Comparison of ENCODE assay signal across 1 cellular context in the genomic region with DNA sequence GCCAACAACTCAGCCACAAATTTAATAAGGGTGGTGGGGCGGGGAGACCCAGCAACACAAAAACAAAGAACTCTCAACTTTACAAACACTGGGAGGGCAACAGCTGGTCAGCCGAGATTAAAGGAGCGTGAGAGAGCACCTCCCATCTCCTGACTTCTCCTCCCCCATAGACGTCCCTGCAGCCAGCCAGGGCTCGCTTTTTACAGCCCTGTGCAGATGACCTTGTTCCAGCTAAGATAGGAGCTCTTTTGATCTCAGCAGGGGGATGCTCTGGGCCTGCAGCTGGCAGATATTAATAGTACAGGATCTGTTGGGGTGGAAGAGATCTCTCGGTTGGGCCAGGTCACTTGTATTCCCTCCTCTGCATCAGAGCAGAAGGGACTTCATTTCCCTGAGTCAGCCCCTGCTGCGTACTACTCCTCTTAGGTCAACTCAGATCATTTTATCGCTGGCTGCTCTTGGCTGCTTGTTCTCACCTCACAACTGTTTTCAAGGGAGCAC.
TF ChIP-seq lines count a peak whose summit lies in the region.

No MANE protein-coding gene starts in this region.

TF ChIP-seq in HepG2, 621 proteins besides CTCF, POLR2A, EP300 and RAD21 (continued from another document and continues in another):
- 0 out of 2 replicates have a peak, but pooled peaks have one; percentile 40 for TF ChIP-seq ZKSCAN5 (CRISPR knock-in tag; IDR thresholded peaks at IDR 0.05)
- TF ChIP-seq, protein P1, sequence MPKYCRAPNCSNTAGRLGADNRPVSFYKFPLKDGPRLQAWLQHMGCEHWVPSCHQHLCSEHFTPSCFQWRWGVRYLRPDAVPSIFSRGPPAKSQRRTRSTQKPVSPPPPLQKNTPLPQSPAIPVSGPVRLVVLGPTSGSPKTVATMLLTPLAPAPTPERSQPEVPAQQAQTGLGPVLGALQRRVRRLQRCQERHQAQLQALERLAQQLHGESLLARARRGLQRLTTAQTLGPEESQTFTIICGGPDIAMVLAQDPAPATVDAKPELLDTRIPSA (CRISPR knock-in tag; IDR thresholded peaks at IDR 0.05; ENCODE audit: borderline replicate concordance): no peak
- no peak for TF ChIP-seq NAIF1 (CRISPR knock-in tag; IDR thresholded peaks at IDR 0.05; ENCODE audit: borderline replicate concordance)
- peak; percentile 70 for TF ChIP-seq RARA (CRISPR knock-in tag; IDR thresholded peaks at IDR 0.05)
- TF ChIP-seq ZBTB14 (CRISPR knock-in tag; IDR thresholded peaks at IDR 0.05): no peak
- TF ChIP-seq ZNF619 (CRISPR knock-in tag; IDR thresholded peaks at IDR 0.05): no peak
- TF ChIP-seq BORCS8-MEF2B (CRISPR knock-in tag; IDR thresholded peaks at IDR 0.05): peak; percentile 18; the same call in 1 of the 2 replicates
- TF ChIP-seq RBAK (CRISPR knock-in tag; IDR thresholded peaks at IDR 0.05): no peak
- no peak for TF ChIP-seq ZFP41 (CRISPR knock-in tag; IDR thresholded peaks at IDR 0.05; ENCODE audit: borderline replicate concordance)
- no peak for TF ChIP-seq HNRNPL (IDR thresholded peaks at IDR 0.05; ENCODE audit: low read depth, low read length)
- TF ChIP-seq GZF1 (CRISPR knock-in tag; IDR thresholded peaks at IDR 0.05): no peak
- TF ChIP-seq, protein P2, sequence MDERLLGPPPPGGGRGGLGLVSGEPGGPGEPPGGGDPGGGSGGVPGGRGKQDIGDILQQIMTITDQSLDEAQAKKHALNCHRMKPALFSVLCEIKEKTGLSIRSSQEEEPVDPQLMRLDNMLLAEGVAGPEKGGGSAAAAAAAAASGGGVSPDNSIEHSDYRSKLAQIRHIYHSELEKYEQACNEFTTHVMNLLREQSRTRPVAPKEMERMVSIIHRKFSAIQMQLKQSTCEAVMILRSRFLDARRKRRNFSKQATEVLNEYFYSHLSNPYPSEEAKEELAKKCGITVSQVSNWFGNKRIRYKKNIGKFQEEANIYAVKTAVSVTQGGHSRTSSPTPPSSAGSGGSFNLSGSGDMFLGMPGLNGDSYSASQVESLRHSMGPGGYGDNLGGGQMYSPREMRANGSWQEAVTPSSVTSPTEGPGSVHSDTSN (CRISPR knock-in tag; IDR thresholded peaks at IDR 0.05): no peak
- TF ChIP-seq, protein P3, sequence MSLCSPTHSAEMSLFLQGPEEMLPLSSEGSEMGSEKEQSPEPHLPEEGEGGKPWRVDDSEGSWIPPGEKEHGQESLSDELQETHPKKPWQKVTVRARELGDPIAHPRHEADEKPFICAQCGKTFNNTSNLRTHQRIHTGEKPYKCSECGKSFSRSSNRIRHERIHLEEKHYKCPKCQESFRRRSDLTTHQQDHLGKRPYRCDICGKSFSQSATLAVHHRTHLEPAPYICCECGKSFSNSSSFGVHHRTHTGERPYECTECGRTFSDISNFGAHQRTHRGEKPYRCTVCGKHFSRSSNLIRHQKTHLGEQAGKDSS (CRISPR knock-in tag; IDR thresholded peaks at IDR 0.05; ENCODE audit: borderline replicate concordance, low read depth): no peak
- TF ChIP-seq ZNF670 (CRISPR knock-in tag; IDR thresholded peaks at IDR 0.05; ENCODE audit: borderline replicate concordance): no peak
- no peak for TF ChIP-seq ZNF326 (CRISPR knock-in tag; IDR thresholded peaks at IDR 0.05; ENCODE audit: borderline replicate concordance)
- TF ChIP-seq YEATS2 (CRISPR knock-in tag; IDR thresholded peaks at IDR 0.05; ENCODE audit: borderline replicate concordance): no peak
- no peak for TF ChIP-seq AGO1 (IDR thresholded peaks at IDR 0.05; ENCODE audit: low read depth, low read length, poor library complexity, severe bottlenecking)
- TF ChIP-seq ZC3H4 (CRISPR knock-in tag; IDR thresholded peaks at IDR 0.05; ENCODE audit: borderline replicate concordance): no peak
- no peak for TF ChIP-seq MAFG (CRISPR knock-in tag; IDR thresholded peaks at IDR 0.05)
- TF ChIP-seq ETV6 (CRISPR knock-in tag; conservative IDR thresholded peaks at IDR 0.05): 0 out of 2 replicates have a peak, but pooled peaks have one; percentile 33
- no peak for TF ChIP-seq KDM1A (CRISPR knock-in tag; IDR thresholded peaks at IDR 0.05)
- no peak for TF ChIP-seq HINFP (CRISPR knock-in tag; IDR thresholded peaks at IDR 0.05; ENCODE audit: low read depth)
- no peak for TF ChIP-seq PREB (CRISPR knock-in tag; IDR thresholded peaks at IDR 0.05)
- TF ChIP-seq SETDB1 (CRISPR knock-in tag; IDR thresholded peaks at IDR 0.05; ENCODE audit: borderline replicate concordance): no peak
- TF ChIP-seq ZNF572 (CRISPR knock-in tag; IDR thresholded peaks at IDR 0.05): no peak
- TF ChIP-seq ZIK1 (CRISPR knock-in tag; IDR thresholded peaks at IDR 0.05; ENCODE audit: borderline replicate concordance, low read depth): no peak
- no peak for TF ChIP-seq ZNF205 (CRISPR knock-in tag; IDR thresholded peaks at IDR 0.05)
- TF ChIP-seq SATB2 (CRISPR knock-in tag; IDR thresholded peaks at IDR 0.05): no peak
- TF ChIP-seq MATR3 (CRISPR knock-in tag; IDR thresholded peaks at IDR 0.05): no peak
- no peak for TF ChIP-seq AKNA (CRISPR knock-in tag; IDR thresholded peaks at IDR 0.05; ENCODE audit: borderline replicate concordance)
- no peak for TF ChIP-seq IKZF4 (CRISPR knock-in tag; IDR thresholded peaks at IDR 0.05; ENCODE audit: borderline replicate concordance, low read depth, not compliant biosample characterization)
- TF ChIP-seq MEIS1 (CRISPR knock-in tag; IDR thresholded peaks at IDR 0.05; ENCODE audit: borderline replicate concordance): no peak
- TF ChIP-seq, protein P4, sequence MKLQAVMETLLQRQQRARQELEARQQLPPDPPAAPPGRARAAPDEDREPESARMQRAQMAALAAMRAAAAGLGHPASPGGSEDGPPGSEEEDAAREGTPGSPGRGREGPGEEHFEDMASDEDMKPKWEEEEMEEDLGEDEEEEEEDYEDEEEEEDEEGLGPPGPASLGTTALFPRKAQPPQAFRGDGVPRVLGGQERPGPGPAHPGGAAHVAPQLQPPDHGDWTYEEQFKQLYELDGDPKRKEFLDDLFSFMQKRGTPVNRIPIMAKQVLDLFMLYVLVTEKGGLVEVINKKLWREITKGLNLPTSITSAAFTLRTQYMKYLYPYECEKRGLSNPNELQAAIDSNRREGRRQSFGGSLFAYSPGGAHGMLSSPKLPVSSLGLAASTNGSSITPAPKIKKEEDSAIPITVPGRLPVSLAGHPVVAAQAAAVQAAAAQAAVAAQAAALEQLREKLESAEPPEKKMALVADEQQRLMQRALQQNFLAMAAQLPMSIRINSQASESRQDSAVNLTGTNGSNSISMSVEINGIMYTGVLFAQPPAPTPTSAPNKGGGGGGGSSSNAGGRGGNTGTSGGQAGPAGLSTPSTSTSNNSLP (IDR thresholded peaks at IDR 0.05; ENCODE audit: low read depth, low read length): peak; percentile 64; the same call in 1 of the 2 replicates
- TF ChIP-seq RFX1 (IDR thresholded peaks at IDR 0.05): no peak
- no peak for TF ChIP-seq ZNF484 (CRISPR knock-in tag; IDR thresholded peaks at IDR 0.05; ENCODE audit: borderline replicate concordance, low read depth)
- TF ChIP-seq ZSCAN21 (CRISPR knock-in tag; IDR thresholded peaks at IDR 0.05; ENCODE audit: borderline replicate concordance): no peak
- no peak for TF ChIP-seq ZBTB26 (CRISPR knock-in tag; IDR thresholded peaks at IDR 0.05; ENCODE audit: borderline replicate concordance)
- TF ChIP-seq MYNN (CRISPR knock-in tag; IDR thresholded peaks at IDR 0.05; ENCODE audit: low read depth): no peak
- TF ChIP-seq HHEX (CRISPR knock-in tag; IDR thresholded peaks at IDR 0.05): no peak
- no peak for TF ChIP-seq TERF1 (CRISPR knock-in tag; IDR thresholded peaks at IDR 0.05)
- no peak for TF ChIP-seq IKZF1 (IDR thresholded peaks at IDR 0.05)
- TF ChIP-seq RCOR2 (CRISPR knock-in tag; IDR thresholded peaks at IDR 0.05): peak; percentile 75
- no peak for TF ChIP-seq ZBTB2 (CRISPR knock-in tag; IDR thresholded peaks at IDR 0.05; ENCODE audit: low read depth)
- TF ChIP-seq ZNF850 (CRISPR knock-in tag; conservative IDR thresholded peaks at IDR 0.05): no peak
- no peak for TF ChIP-seq NCOA1 (CRISPR knock-in tag; IDR thresholded peaks at IDR 0.05)
- TF ChIP-seq XRCC5 (optimal IDR thresholded peaks at IDR 0.05; ENCODE audit: low read length): peak; percentile 38
- no peak for TF ChIP-seq REPIN1 (CRISPR knock-in tag; IDR thresholded peaks at IDR 0.05; ENCODE audit: borderline replicate concordance, low read depth)
- TF ChIP-seq ZNF543 (CRISPR knock-in tag; IDR thresholded peaks at IDR 0.05): no peak
